1 cellular context compared by ENCODE assay signal in genomic region chr7:20681258-20681882, GRCh38.
TF ChIP-seq lines count a peak whose summit lies in the region.

No MANE protein-coding gene starts in this region.

TF ChIP-seq in HepG2, 621 proteins besides CTCF, POLR2A, EP300 and RAD21 (continued from another document):
- TF ChIP-seq TRAFD1 (CRISPR knock-in tag; IDR thresholded peaks at IDR 0.05; ENCODE audit: borderline replicate concordance) (no peak), THRA (CRISPR knock-in tag; IDR thresholded peaks at IDR 0.05; ENCODE audit: borderline replicate concordance) (peak; percentile 78; the same call in 1 of the 2 replicates), RXRB (CRISPR knock-in tag; IDR thresholded peaks at IDR 0.05; ENCODE audit: borderline replicate concordance) (peak; percentile 49), FOXK2 (IDR thresholded peaks at IDR 0.05) (no peak), TEAD3 (CRISPR knock-in tag; optimal IDR thresholded peaks at IDR 0.05; ENCODE audit: borderline replicate concordance) (peak; percentile 25), GATAD2A (CRISPR knock-in tag; IDR thresholded peaks at IDR 0.05) (0 out of 2 replicates have a peak, but pooled peaks have one; percentile 17), SOX13 (IDR thresholded peaks at IDR 0.05) (no peak), SOX13 (CRISPR knock-in tag; conservative IDR thresholded peaks at IDR 0.05 in 1 of 2, IDR thresholded peaks at IDR 0.05 in 1 of 2) (peak in 1 of 2 experiments; percentile 28; a peak in 1 of 4 replicates), ZNF230 (CRISPR knock-in tag; IDR thresholded peaks at IDR 0.05) (no peak), PRDM10 (CRISPR knock-in tag; IDR thresholded peaks at IDR 0.05; ENCODE audit: low read depth) (no peak), SALL1 (CRISPR knock-in tag; IDR thresholded peaks at IDR 0.05) (0 out of 2 replicates have a peak, but pooled peaks have one; percentile 16), HNF4G (IDR thresholded peaks at IDR 0.05; ENCODE audit: borderline replicate concordance, low read depth, low read length) (peak; percentile 25; the same call in 1 of the 2 replicates), HNF4G (CRISPR knock-in tag; IDR thresholded peaks at IDR 0.05; ENCODE audit: borderline replicate concordance, low read depth) (no peak), MAFK (conservative IDR thresholded peaks at IDR 0.05 in 1 of 2, IDR thresholded peaks at IDR 0.05 in 1 of 2; ENCODE audit: low read length in 2 of 2) (peak; percentile 59 to 77), ARID5B (CRISPR knock-in tag; IDR thresholded peaks at IDR 0.05) (peak; percentile 34; the same call in 1 of the 2 replicates), HNF4A (CRISPR knock-in tag; IDR thresholded peaks at IDR 0.05) (peak; percentile 73), CREB1 (IDR thresholded peaks at IDR 0.05) (peak; percentile 40), CREB1 (CRISPR knock-in tag; IDR thresholded peaks at IDR 0.05) (no peak), ZBTB20 (CRISPR knock-in tag; IDR thresholded peaks at IDR 0.05; ENCODE audit: borderline replicate concordance, low read depth) (peak; percentile 77; the same call in 1 of the 2 replicates), TOE1 (CRISPR knock-in tag; IDR thresholded peaks at IDR 0.05) (no peak)
